ENCODE assay signal across 31 cellular contexts in genomic region chr3:112583105-112583504, GRCh38. TPM values are rescaled to one million over a fixed set of nuclear protein-coding genes. Genes with fewer than 3 reads are reported as not detected.
"Had no signal": no experiment of that assay in that cellular context is flagged by ENCODE, and none has a peak within 500 bp of the region (broad histone marks: within the 10 kb centered on the region; RNA-seq: fewer than 3 reads in every experiment).

No MANE protein-coding gene starts in this region.

- DNase-seq: activated B cell treated with CpG ODN at 0.5 μM for 24 hours; activated CD4-positive, alpha-beta T cell treated with anti-CD3 and anti-CD28 coated beads for 48 hours; activated CD4-positive, alpha-beta T cell treated with anti-CD3 and anti-CD28 coated beads, Interleukin-2, amount 50 U/mL, for 1 hour; activated CD4-positive, alpha-beta T cell treated with anti-CD3 and anti-CD28 coated beads, Interleukin-2, amount 50 U/mL, for 48 hours; activated CD8-positive, alpha-beta memory T cell treated with anti-CD3 and anti-CD28 coated beads for 24 hours; activated CD8-positive, alpha-beta T cell treated with anti-CD3 and anti-CD28 coated beads for 36 hours; activated effector memory CD4-positive, alpha-beta T cell treated with Interleukin-2 at 50 U/mL for 16 hours; activated gamma-delta T cell treated with Interleukin-2 at 50 U/mL for 16 hours; activated naive CD4-positive, alpha-beta T cell treated with anti-CD3 and anti-CD28 coated beads, Interleukin-2, amount 50 U/mL, for 16 hours; activated naive CD4-positive, alpha-beta T cell treated with Interleukin-2 at 50 U/mL for 16 hours; activated T-cell treated with anti-CD3 and anti-CD28 coated beads, Interleukin-2, amount 50 U/mL, for 4 hours; amniotic stem cell; anterior cingulate cortex; brain microvascular endothelial cell; caudate nucleus; cortex of kidney; dermis blood vessel endothelial cell; effector CD4-positive, alpha-beta T cell; effector memory CD8-positive, alpha-beta T cell; erythroblast; foreskin keratinocyte; gastrocnemius medialis; heart right ventricle; T1000; WERI-Rb-1 had no signal

- H2AFZ ChIP-seq: hepatocyte had no signal

- H3K9me3 Mint-ChIP-seq: activated B cell treated with CpG ODN at 0.5 μM for 24 hours; activated CD8-positive, alpha-beta T cell treated with anti-CD3 and anti-CD28 coated beads for 36 hours; activated T-cell treated with anti-CD3 and anti-CD28 coated beads, Interleukin-2, amount 50 U/mL, for 4 hours; activated T-helper 17 cell treated with anti-CD3 and anti-CD28 coated beads, Interleukin-2, amount 50 U/mL, for 72 hours; effector memory CD8-positive, alpha-beta T cell; T-helper 2 cell treated with Interferon-gamma antibody and Interleukin-4, amounts not matched to agents 5 μg/mL and 100 μg/mL, for 36 hours had no signal

- H3K4me3 Mint-ChIP-seq: activated B cell treated with CpG ODN at 0.5 μM for 24 hours; activated CD8-positive, alpha-beta T cell treated with anti-CD3 and anti-CD28 coated beads for 36 hours; activated naive CD8-positive, alpha-beta T cell; activated T-cell treated with anti-CD3 and anti-CD28 coated beads, Interleukin-2, amount 50 U/mL, for 4 hours; activated T-helper 17 cell treated with anti-CD3 and anti-CD28 coated beads, Interleukin-2, amount 50 U/mL, for 72 hours; effector memory CD8-positive, alpha-beta T cell; T-helper 2 cell treated with Interferon-gamma antibody and Interleukin-4, amounts not matched to agents 5 μg/mL and 100 μg/mL, for 36 hours had no signal

- H3K79me2 ChIP-seq: hepatocyte had no signal

- H3K4me3 ChIP-seq: esophagus muscularis mucosa, gastrocnemius medialis, heart right ventricle, hepatocyte had no signal

- H3K9me3 ChIP-seq: esophagus muscularis mucosa, gastrocnemius medialis, heart right ventricle had no signal

- H3K4me1 ChIP-seq: foreskin keratinocyte, gastrocnemius medialis had no signal

- H3K4me2 ChIP-seq: hepatocyte had no signal

- ATAC-seq: activated CD4-positive, CD25-positive, alpha-beta regulatory T cell treated with anti-CD3 and anti-CD28 coated beads, Interleukin-2, amount 50 U/mL, for 24 hours; activated CD8-positive, alpha-beta T cell treated with anti-CD3 and anti-CD28 coated beads for 36 hours; activated T-cell treated with anti-CD3 and anti-CD28 coated beads, Interleukin-2, amount 50 U/mL, for 4 hours; effector memory CD8-positive, alpha-beta T cell; foreskin keratinocyte; gastrocnemius medialis; heart right ventricle had no signal

- H3K27ac ChIP-seq: brain microvascular endothelial cell, esophagus muscularis mucosa, foreskin keratinocyte, gastrocnemius medialis, heart right ventricle, hepatocyte, WERI-Rb-1 had no signal

- H3K27me3 ChIP-seq: brain microvascular endothelial cell, esophagus muscularis mucosa, foreskin keratinocyte, gastrocnemius medialis, heart right ventricle, hepatocyte had no signal

- H3K27ac Mint-ChIP-seq: activated B cell treated with CpG ODN at 0.5 μM for 24 hours; activated CD8-positive, alpha-beta T cell treated with anti-CD3 and anti-CD28 coated beads for 36 hours; activated naive CD8-positive, alpha-beta T cell; activated T-helper 17 cell treated with anti-CD3 and anti-CD28 coated beads, Interleukin-2, amount 50 U/mL, for 72 hours; effector memory CD8-positive, alpha-beta T cell; T-helper 2 cell treated with Interferon-gamma antibody and Interleukin-4, amounts not matched to agents 5 μg/mL and 100 μg/mL, for 36 hours had no signal

- H3K27me3 Mint-ChIP-seq: activated B cell treated with CpG ODN at 0.5 μM for 24 hours; activated CD8-positive, alpha-beta T cell treated with anti-CD3 and anti-CD28 coated beads for 36 hours; activated naive CD8-positive, alpha-beta T cell; activated T-helper 17 cell treated with anti-CD3 and anti-CD28 coated beads, Interleukin-2, amount 50 U/mL, for 72 hours; effector memory CD8-positive, alpha-beta T cell had no signal

RNA-seq across cellular contexts. Expression of gene CCDC80, which starts 57.8 kb away (rescaled TPM):
- total RNA-seq: activated B cell treated with CpG ODN at 0.5 μM for 24 hours; activated CD8-positive, alpha-beta T cell treated with anti-CD3 and anti-CD28 coated beads for 36 hours; activated T-helper 17 cell treated with anti-CD3 and anti-CD28 coated beads, Interleukin-2, amount 50 U/mL, for 72 hours had no signal
